In the genomic region with DNA sequence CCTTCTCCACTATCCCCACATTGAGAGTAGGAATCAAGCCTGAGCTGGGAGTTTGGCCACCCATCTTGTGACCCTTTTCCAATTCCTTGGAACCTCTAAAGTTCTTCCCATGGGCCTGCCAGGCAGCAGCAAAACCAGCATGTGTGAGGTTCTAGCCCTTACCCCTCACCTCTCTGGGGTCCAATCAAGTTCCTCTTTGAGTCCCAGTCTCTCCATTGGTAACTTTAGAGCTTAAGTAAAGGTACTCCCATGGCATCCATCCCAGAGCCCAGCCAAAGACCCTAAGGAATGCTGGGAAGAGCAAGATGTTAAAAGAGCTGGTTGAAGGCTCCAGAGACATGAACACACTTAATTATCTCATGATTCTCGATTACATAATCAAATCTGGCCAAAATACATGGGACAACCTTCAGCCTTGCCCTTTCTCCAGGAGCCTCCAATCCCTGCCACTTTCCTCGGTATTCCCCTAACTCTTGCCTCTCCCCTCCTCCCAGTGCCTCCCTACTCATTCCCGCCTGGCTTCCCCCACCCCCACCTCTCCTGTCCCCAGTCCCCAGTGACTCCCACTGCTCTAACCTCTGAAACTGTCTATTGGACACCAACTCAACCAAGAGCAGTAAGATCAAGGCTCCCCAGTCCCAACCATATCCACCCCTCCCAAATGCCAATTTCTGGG, we compare ENCODE assay signal across 12 cellular contexts. TPM values are rescaled to one million over a fixed set of nuclear protein-coding genes. Genes with fewer than 3 reads are reported as not detected.
DNase-seq lines count a peak whose midpoint lies in the region; ATAC-seq and TF ChIP-seq lines count a peak whose summit lies in the region.
"Had no signal": no experiment of that assay in that cellular context is flagged by ENCODE, and none has a peak within 500 bp of the region (broad histone marks: within the 10 kb centered on the region; RNA-seq: fewer than 3 reads in every experiment).

No MANE protein-coding gene starts in this region.

- H3K27ac ChIP-seq in breast epithelium (peak overlapping the region; percentile 97 to 99), mammary epithelial cell (ENCODE audit: insufficient read depth, low read depth, low read length) (no peak overlapping the region), upper lobe of left lung (peak overlapping the region; percentile 86 to 99 (median 94))
- no peak overlapping the region for H3K27ac ChIP-seq in naive thymus-derived CD4-positive, alpha-beta T cell (ENCODE audit: low read depth, low read length)
- H3K27ac ChIP-seq: neutrophil had no signal

- BruUV-seq in MCF 10A (replicated peaks; lab: Mats Ljungman, UMichigan) (no TSS peak), mammary epithelial cell (replicated peaks; lab: Mats Ljungman, UMichigan) (TSS peak; percentile 9)

- H3K4me3 Mint-ChIP-seq in MCF 10A (ENCODE audit: unreplicated experiment) = no peak overlapping the region
- H3K4me3 Mint-ChIP-seq in naive thymus-derived CD4-positive, alpha-beta T cell = peak overlapping the region in 9 of 10 donors; percentile 18 to 99 (median 53)

- peaks cover 43% of the 10 kb centered on the region for H3K36me3 Mint-ChIP-seq in MCF 10A (ENCODE audit: insufficient read depth, unreplicated experiment)
- peaks cover 0 to 13% (median 0%) of the 10 kb centered on the region in 5 donors for H3K36me3 Mint-ChIP-seq in naive thymus-derived CD4-positive, alpha-beta T cell

- no peak overlapping the region for H3K9ac ChIP-seq in mammary epithelial cell (ENCODE audit: insufficient read depth, low read length)

- POLR2A ChIA-PET in MCF 10A (lab: Yijun Ruan, JAX) = interaction anchor here (0.6 to 3.8 kb wide), 5 partner anchors 9 to 251 kb away, joined by 3 to 16 read pairs (median 3); partner anchors contain the start of gene PFDN5
- POLR2A ChIA-PET in naive thymus-derived CD4-positive, alpha-beta T cell (lab: Charles Lee) = interaction anchor here (0.7 to 3.9 kb wide), 5 partner anchors 9 to 39 kb away, joined by 3 to 24 read pairs (median 8); partner anchors contain the start of genes EIF4B and SPRYD3

- H3K4me2 ChIP-seq in mammary epithelial cell (ENCODE audit: insufficient read depth, low read depth, low read length) = no peak overlapping the region

- in situ Hi-C loops in mammary epithelial cell (cut with MboI; ENCODE audit: low sequenced_read_pairs in 2 of 2) = no loop called here

- TF ChIP-seq POLR2A in breast epithelium (IDR thresholded peaks at IDR 0.05) (no peak), upper lobe of left lung (IDR thresholded peaks at IDR 0.05) (no peak)

- no peak for ATAC-seq in naive thymus-derived CD4-positive, alpha-beta T cell
- ATAC-seq in upper lobe of left lung (ENCODE audit: low FRiP score in 2 of 2) = no peak
- ATAC-seq: GM12878 had no signal

- no peak for DNase-seq in breast epithelium (ENCODE audit: low spot score in 2 of 2)
- DNase-seq in MCF 10A (ENCODE audit: unreplicated experiment) = no peak
- DNase-seq in mammary epithelial cell = no peak
- no peak for DNase-seq in naive thymus-derived CD4-positive, alpha-beta T cell
- DNase-seq in upper lobe of left lung = no peak
- DNase-seq in stimulated activated CD4-positive, alpha-beta T cell treated with anti-CD3 and anti-CD28 coated beads, Interleukin-2, amount 100 ng/mL, for 24 hours = no peak
- DNase-seq in NAMALWA (ENCODE audit: low spot score) = no peak
- DNase-seq in NCI-H1048 (lab: John Stamatoyannopoulos, UW) = no peak
- DNase-seq: activated CD4-positive, alpha-beta T cell treated with anti-CD3 and anti-CD28 coated beads, Interleukin-2, amount 50 U/mL, for 1 hour; NCI-H1092 had no signal

- dilution Hi-C loops in mammary epithelial cell (cut with HindIII; ENCODE audit: low sequenced_read_pairs) = no loop called here

- H2AFZ ChIP-seq in mammary epithelial cell (ENCODE audit: low read depth, low read length) = no peak overlapping the region

- TF ChIP-seq CTCF in breast epithelium (IDR thresholded peaks at IDR 0.05) (no peak), MCF 10A (IDR thresholded peaks at IDR 0.05; ENCODE audit: unreplicated experiment) (no peak), mammary epithelial cell (conservative IDR thresholded peaks at IDR 0.05 in 1 of 2, IDR thresholded peaks at IDR 0.05 in 1 of 2; ENCODE audit: extremely low read depth in 1 of 2, insufficient read depth in 1 of 2, low read depth in 1 of 2, low read length in 2 of 2) (no peak), upper lobe of left lung (IDR thresholded peaks at IDR 0.05) (no peak)

- CTCF ChIA-PET in MCF 10A (lab: Yijun Ruan, JAX) (interaction anchor here (0.9 to 1.8 kb wide), 2 partner anchors 9 to 19 kb away, joined by 3 to 4 read pairs; no protein-coding TSS in a partner anchor), mammary epithelial cell (lab: Charles Lee; ENCODE audit: low non-redundant PET) (no interaction called here)
- CTCF ChIA-PET in naive thymus-derived CD4-positive, alpha-beta T cell (lab: Charles Lee) = interaction anchor here (0.7 to 2.1 kb wide), 2 partner anchors 8 to 276 kb away, joined by 3 to 5 read pairs; partner anchors contain the start of gene AAAS

- H3K4me1 Mint-ChIP-seq in MCF 10A (ENCODE audit: insufficient read depth, unreplicated experiment) = peaks cover 28% of the 10 kb centered on the region
- H3K4me1 Mint-ChIP-seq in naive thymus-derived CD4-positive, alpha-beta T cell = peaks cover 0 to 24% (median 13%) of the 10 kb centered on the region in 7 donors

- intact Hi-C loops in breast epithelium (cut with DNase I; ENCODE audit: low total_unique reads) = no loop called here
- intact Hi-C loops in MCF 10A (cut with micrococcal nuclease) = no loop called here
- intact Hi-C loops in mammary epithelial cell (cut with micrococcal nuclease) = no loop called here
- intact Hi-C loops in naive thymus-derived CD4-positive, alpha-beta T cell (cut with micrococcal nuclease) = no loop called here

- H3K27ac Mint-ChIP-seq in MCF 10A (ENCODE audit: low read depth, unreplicated experiment) = no peak overlapping the region
- H3K27ac Mint-ChIP-seq in naive thymus-derived CD4-positive, alpha-beta T cell = peak overlapping the region in 3 of 9 donors; percentile 25 to 81 (median 71)

- H3K9me3 ChIP-seq in breast epithelium (no peaks in the 10 kb centered on the region), mammary epithelial cell (replicated peaks; ENCODE audit: insufficient read depth, low read length) (no peaks in the 10 kb centered on the region), upper lobe of left lung (no peaks in the 10 kb centered on the region)
- no peaks in the 10 kb centered on the region for H3K9me3 ChIP-seq in naive thymus-derived CD4-positive, alpha-beta T cell (ENCODE audit: control insufficient read depth in 2 of 3, low read length in 3 of 3)
- H3K9me3 ChIP-seq: neutrophil had no signal

- peaks cover 0 to 34% of the 10 kb centered on the region in 2 donors for H3K4me1 ChIP-seq in breast epithelium
- peaks cover 43% of the 10 kb centered on the region for H3K4me1 ChIP-seq in mammary epithelial cell (ENCODE audit: insufficient read depth, low read length)
- H3K4me1 ChIP-seq in naive thymus-derived CD4-positive, alpha-beta T cell (ENCODE audit: control insufficient read depth in 2 of 2, insufficient read depth in 2 of 2, low read length in 2 of 2) = peaks cover 7 to 9% of the 10 kb centered on the region in 2 donors
- peaks cover 33 to 43% (median 38%) of the 10 kb centered on the region in 4 donors for H3K4me1 ChIP-seq in upper lobe of left lung

- H3K27me3 ChIP-seq in breast epithelium (no peaks in the 10 kb centered on the region), mammary epithelial cell (ENCODE audit: insufficient read depth, low read length) (no peaks in the 10 kb centered on the region), upper lobe of left lung (no peaks in the 10 kb centered on the region)
- H3K27me3 ChIP-seq in naive thymus-derived CD4-positive, alpha-beta T cell (ENCODE audit: control insufficient read depth in 2 of 2, insufficient read depth in 2 of 2, low read length in 2 of 2) = no peaks in the 10 kb centered on the region

- H3K4me3 ChIP-seq in breast epithelium (peak overlapping the region; percentile 68 to 80 (median 70)), mammary epithelial cell (replicated peaks in 1 of 3; ENCODE audit: insufficient read depth in 1 of 3, low read depth in 2 of 3, low read length in 3 of 3) (no peak overlapping the region), upper lobe of left lung (no peak overlapping the region)
- no peak overlapping the region for H3K4me3 ChIP-seq in naive thymus-derived CD4-positive, alpha-beta T cell (ENCODE audit: low read length)
- H3K4me3 ChIP-seq: GM12878 had no signal

- TF ChIP-seq EP300 in upper lobe of left lung (IDR thresholded peaks at IDR 0.05) = no peak

- H4K20me1 ChIP-seq in mammary epithelial cell (ENCODE audit: insufficient read depth, low read length) = no peaks in the 10 kb centered on the region

- H3K27me3 Mint-ChIP-seq in MCF 10A (ENCODE audit: insufficient read depth, unreplicated experiment) = no peaks in the 10 kb centered on the region
- H3K27me3 Mint-ChIP-seq in naive thymus-derived CD4-positive, alpha-beta T cell = peaks cover 0 to 13% (median 0%) of the 10 kb centered on the region in 5 donors

- H3K79me2 ChIP-seq in mammary epithelial cell (ENCODE audit: insufficient read depth, low read length) = no peaks in the 10 kb centered on the region

- H3K9me3 Mint-ChIP-seq in MCF 10A (ENCODE audit: unreplicated experiment) = no peaks in the 10 kb centered on the region
- no peaks in the 10 kb centered on the region for H3K9me3 Mint-ChIP-seq in naive thymus-derived CD4-positive, alpha-beta T cell

- 10% methylated on average over 2 of the region's 3 CpGs for WGBS in mammary epithelial cell (ENCODE audit: low coverage, missing lambda C conversion rate)
- 63 to 81% methylated on average over 3 of the region's 3 CpGs for WGBS in upper lobe of left lung, 2 donors

- no peaks in the 10 kb centered on the region for H3K36me3 ChIP-seq in breast epithelium
- no peaks in the 10 kb centered on the region for H3K36me3 ChIP-seq in mammary epithelial cell (ENCODE audit: insufficient read depth, low read length)
- H3K36me3 ChIP-seq in naive thymus-derived CD4-positive, alpha-beta T cell (ENCODE audit: control insufficient read depth in 2 of 3, insufficient read depth in 3 of 3, low read length in 3 of 3) = peaks cover 0 to 4% (median 0%) of the 10 kb centered on the region in 3 experiments
- H3K36me3 ChIP-seq in upper lobe of left lung = peaks cover 0 to 17% (median 1%) of the 10 kb centered on the region in 4 donors

RNA-seq across cellular contexts. Expression of gene TNS2, which starts 4.8 kb away (rescaled TPM):
- total RNA-seq in breast epithelium (100 to 1,000 TPM in 2 of 3 donors, 10 to 100 TPM in 1; 65.4 to 228 (median 156) TPM), MCF 10A (2022) (22.3 and 26.3 TPM in 2 replicates), mammary epithelial cell (1 to 10 TPM; 3.7 to 4.2 TPM), upper lobe of left lung (100 to 1,000 TPM in 5 of 6 donors, 10 to 100 TPM in 1; 99.1 to 703 (median 197) TPM)
- 6.6 TPM for polyA plus RNA-seq in mammary epithelial cell
- polyA minus RNA-seq in mammary epithelial cell = 16.7 TPM
- total RNA-seq in naive thymus-derived CD4-positive, alpha-beta T cell = 1 to 10 TPM in 4 of 5 experiments, under 1 TPM in 1; 0.73 to 4.4 (median 2.5) TPM
- polyA plus RNA-seq in naive thymus-derived CD4-positive, alpha-beta T cell = under 1 TPM; 0.26 to 0.30 TPM

RNA-seq across cellular contexts. Expression of gene SPRYD3, which starts 34.2 kb away (rescaled TPM):
- 10 to 100 TPM; 31.8 to 45.8 (median 36.3) TPM for total RNA-seq in breast epithelium
- total RNA-seq in MCF 10A (2022) = 35.2 and 39.9 TPM in 2 replicates
- 10 to 100 TPM; 30.0 to 39.4 TPM for total RNA-seq in mammary epithelial cell
- 28.0 TPM for polyA plus RNA-seq in mammary epithelial cell
- 85.5 TPM for polyA minus RNA-seq in mammary epithelial cell
- 10 to 100 TPM; 33.0 to 48.0 (median 36.4) TPM for total RNA-seq in naive thymus-derived CD4-positive, alpha-beta T cell
- polyA plus RNA-seq in naive thymus-derived CD4-positive, alpha-beta T cell = 10 to 100 TPM; 48.5 to 57.6 TPM
- total RNA-seq in upper lobe of left lung = 10 to 100 TPM; 34.8 to 53.3 (median 46.7) TPM

RNA-seq across cellular contexts. Expression of gene EIF4B, which starts 38.8 kb away (rescaled TPM):
- total RNA-seq in breast epithelium (100 to 1,000 TPM; 600 to 759 (median 614) TPM), MCF 10A (2022) (580 and 658 TPM in 2 replicates), mammary epithelial cell (100 to 1,000 TPM; 350 to 850 TPM), upper lobe of left lung (100 to 1,000 TPM; 222 to 451 (median 363) TPM)
- 312 TPM for polyA plus RNA-seq in mammary epithelial cell
- 610 TPM for polyA minus RNA-seq in mammary epithelial cell
- 100 to 1,000 TPM; 380 to 919 (median 833) TPM for total RNA-seq in naive thymus-derived CD4-positive, alpha-beta T cell
- 100 to 1,000 TPM; 134 to 145 TPM for polyA plus RNA-seq in naive thymus-derived CD4-positive, alpha-beta T cell

RNA-seq across cellular contexts. Expression of gene IGFBP6, which starts 52.4 kb away (rescaled TPM):
- total RNA-seq in breast epithelium (100 to 1,000 TPM; 169 to 708 (median 284) TPM), MCF 10A (2022) (6.4 and 12.0 TPM in 2 replicates), mammary epithelial cell (100 to 1,000 TPM in 1 of 2 donors, 10 to 100 TPM in 1; 47.7 to 125 TPM), upper lobe of left lung (100 to 1,000 TPM in 1 of 6 donors, 10 to 100 TPM in 5; 12.6 to 112 (median 48.9) TPM)
- 291 TPM for polyA plus RNA-seq in mammary epithelial cell
- polyA minus RNA-seq in mammary epithelial cell = 208 TPM
- total RNA-seq in naive thymus-derived CD4-positive, alpha-beta T cell = under 1 TPM in 3 of 5 experiments, not detected in 2; 0.34 to 0.56 (median 0.54) TPM
- polyA plus RNA-seq in naive thymus-derived CD4-positive, alpha-beta T cell = under 1 TPM; 0.41 to 0.81 TPM

RNA-seq across cellular contexts. Expression of gene SOAT2, which starts 58.3 kb away (rescaled TPM):
- under 1 TPM in 2 of 3 donors, not detected in 1; 0.16 to 0.33 TPM for total RNA-seq in breast epithelium
- not detected in 2 replicates for total RNA-seq in MCF 10A (2022)
- total RNA-seq in mammary epithelial cell = under 1 TPM in 1 of 2 donors, not detected in 1; 0.16 TPM
- polyA plus RNA-seq in mammary epithelial cell = 0.29 TPM
- not detected for polyA minus RNA-seq in mammary epithelial cell
- total RNA-seq in naive thymus-derived CD4-positive, alpha-beta T cell = under 1 TPM in 4 of 5 experiments, not detected in 1; 0.35 to 0.69 (median 0.51) TPM
- under 1 TPM in 1 of 2 donors, not detected in 1; 0.31 TPM for polyA plus RNA-seq in naive thymus-derived CD4-positive, alpha-beta T cell
- total RNA-seq in upper lobe of left lung = 1 to 10 TPM in 1 of 6 donors, under 1 TPM in 2, not detected in 3; 0.11 to 3.1 (median 0.13) TPM

Comparison
In these comparisons a context has a peak if more than half of its experiments do, and no peak if none do; other contexts are left out.
1. H3K27ac ChIP-seq: peak in breast epithelium (2 of 2) and upper lobe of left lung (4 of 4); none in mammary epithelial cell (single experiment) and naive thymus-derived CD4-positive, alpha-beta T cell (single experiment).
2. H3K4me3 ChIP-seq: peak in breast epithelium (3 of 3); none in mammary epithelial cell (0 of 3), naive thymus-derived CD4-positive, alpha-beta T cell (single experiment) and upper lobe of left lung (0 of 4).